In the genomic region with DNA sequence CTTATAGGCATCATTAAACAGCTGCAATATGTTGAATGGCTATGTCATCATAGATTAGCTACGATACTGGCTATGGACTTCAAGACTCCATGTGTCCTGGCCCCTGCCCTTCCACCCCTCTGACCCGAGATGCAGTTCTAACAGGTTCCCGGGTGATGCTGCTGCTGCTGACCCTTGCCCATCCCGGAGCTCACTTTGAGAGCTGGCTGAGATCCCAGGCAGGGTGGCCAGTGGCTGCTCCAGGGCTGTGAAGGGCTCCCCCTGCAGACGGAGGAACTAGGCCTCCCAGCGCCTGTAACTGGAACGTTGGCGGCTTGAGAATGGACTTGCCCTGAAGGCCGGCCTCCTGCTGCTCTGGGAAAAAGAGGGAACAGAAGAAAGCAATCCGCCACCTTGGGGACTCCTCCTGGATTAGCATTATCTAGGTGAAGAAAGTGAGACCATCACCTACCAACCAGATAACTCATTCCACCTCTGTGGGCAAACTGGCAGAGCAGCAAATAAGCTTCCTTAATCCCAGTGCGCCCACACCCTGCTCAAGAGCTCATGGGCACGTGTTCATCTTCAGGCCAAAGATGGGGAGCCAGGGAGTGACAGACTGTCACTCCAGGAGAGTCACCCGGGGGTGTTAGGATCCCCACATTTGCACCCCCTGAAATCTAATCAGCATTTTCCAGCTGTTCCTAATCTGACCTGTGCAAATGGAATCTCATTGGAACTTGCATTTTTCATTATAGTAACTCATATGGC, we compare ENCODE assay signal across 2 cellular contexts.
TF ChIP-seq lines count a peak whose summit lies in the region.

No MANE protein-coding gene starts in this region.

TF ChIP-seq in K562, 482 proteins besides CTCF, POLR2A, EP300 and RAD21 (continued from another document and continues in another):
- 0 out of 4 replicates have a peak, but pooled peaks of 1 of the 2 experiments have one; percentile 14 for TF ChIP-seq SIN3A (IDR thresholded peaks at IDR 0.05; ENCODE audit: borderline replicate concordance in 2 of 2, control insufficient read depth in 1 of 2, low read depth in 2 of 2, low read length in 2 of 2)
- peak; percentile 37 to 38; a peak in 1 of 4 replicates for TF ChIP-seq MNT (conservative IDR thresholded peaks at IDR 0.05)
- TF ChIP-seq CEBPG (CRISPR knock-in tag; IDR thresholded peaks at IDR 0.05), result peak; percentile 73; the same call in 1 of the 2 replicates
- TF ChIP-seq CEBPG (tag; conservative IDR thresholded peaks at IDR 0.05 in 1 of 2, IDR thresholded peaks at IDR 0.05 in 1 of 2), result 0 out of 4 replicates have a peak, but pooled peaks of 1 of the 2 experiments have one; percentile 13
- TF ChIP-seq TBP (optimal IDR thresholded peaks at IDR 0.05; ENCODE audit: low read depth, low read length), result no peak
- TF ChIP-seq RB1 (IDR thresholded peaks at IDR 0.05; ENCODE audit: low read depth), result peak; percentile 68
- TF ChIP-seq BCL6 (CRISPR knock-in tag; IDR thresholded peaks at IDR 0.05), result no peak
- TF ChIP-seq, protein P1, sequence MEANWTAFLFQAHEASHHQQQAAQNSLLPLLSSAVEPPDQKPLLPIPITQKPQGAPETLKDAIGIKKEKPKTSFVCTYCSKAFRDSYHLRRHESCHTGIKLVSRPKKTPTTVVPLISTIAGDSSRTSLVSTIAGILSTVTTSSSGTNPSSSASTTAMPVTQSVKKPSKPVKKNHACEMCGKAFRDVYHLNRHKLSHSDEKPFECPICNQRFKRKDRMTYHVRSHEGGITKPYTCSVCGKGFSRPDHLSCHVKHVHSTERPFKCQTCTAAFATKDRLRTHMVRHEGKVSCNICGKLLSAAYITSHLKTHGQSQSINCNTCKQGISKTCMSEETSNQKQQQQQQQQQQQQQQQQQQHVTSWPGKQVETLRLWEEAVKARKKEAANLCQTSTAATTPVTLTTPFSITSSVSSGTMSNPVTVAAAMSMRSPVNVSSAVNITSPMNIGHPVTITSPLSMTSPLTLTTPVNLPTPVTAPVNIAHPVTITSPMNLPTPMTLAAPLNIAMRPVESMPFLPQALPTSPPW (CRISPR knock-in tag; IDR thresholded peaks at IDR 0.05), result 0 out of 2 replicates have a peak, but pooled peaks have one; percentile 27
- peak; percentile 57; the same call in 1 of the 2 replicates for TF ChIP-seq DPF2 (IDR thresholded peaks at IDR 0.05)
- TF ChIP-seq ZNF239 (CRISPR knock-in tag; IDR thresholded peaks at IDR 0.05), result no peak
- no peak for TF ChIP-seq PCBP2 (IDR thresholded peaks at IDR 0.05; ENCODE audit: low read depth, low read length, poor library complexity, severe bottlenecking)
- TF ChIP-seq NR2C1 (IDR thresholded peaks at IDR 0.05), result 0 out of 2 replicates have a peak, but pooled peaks have one; percentile 5
- no peak for TF ChIP-seq NR2C1 (tag; IDR thresholded peaks at IDR 0.05)
- TF ChIP-seq, protein P2, sequence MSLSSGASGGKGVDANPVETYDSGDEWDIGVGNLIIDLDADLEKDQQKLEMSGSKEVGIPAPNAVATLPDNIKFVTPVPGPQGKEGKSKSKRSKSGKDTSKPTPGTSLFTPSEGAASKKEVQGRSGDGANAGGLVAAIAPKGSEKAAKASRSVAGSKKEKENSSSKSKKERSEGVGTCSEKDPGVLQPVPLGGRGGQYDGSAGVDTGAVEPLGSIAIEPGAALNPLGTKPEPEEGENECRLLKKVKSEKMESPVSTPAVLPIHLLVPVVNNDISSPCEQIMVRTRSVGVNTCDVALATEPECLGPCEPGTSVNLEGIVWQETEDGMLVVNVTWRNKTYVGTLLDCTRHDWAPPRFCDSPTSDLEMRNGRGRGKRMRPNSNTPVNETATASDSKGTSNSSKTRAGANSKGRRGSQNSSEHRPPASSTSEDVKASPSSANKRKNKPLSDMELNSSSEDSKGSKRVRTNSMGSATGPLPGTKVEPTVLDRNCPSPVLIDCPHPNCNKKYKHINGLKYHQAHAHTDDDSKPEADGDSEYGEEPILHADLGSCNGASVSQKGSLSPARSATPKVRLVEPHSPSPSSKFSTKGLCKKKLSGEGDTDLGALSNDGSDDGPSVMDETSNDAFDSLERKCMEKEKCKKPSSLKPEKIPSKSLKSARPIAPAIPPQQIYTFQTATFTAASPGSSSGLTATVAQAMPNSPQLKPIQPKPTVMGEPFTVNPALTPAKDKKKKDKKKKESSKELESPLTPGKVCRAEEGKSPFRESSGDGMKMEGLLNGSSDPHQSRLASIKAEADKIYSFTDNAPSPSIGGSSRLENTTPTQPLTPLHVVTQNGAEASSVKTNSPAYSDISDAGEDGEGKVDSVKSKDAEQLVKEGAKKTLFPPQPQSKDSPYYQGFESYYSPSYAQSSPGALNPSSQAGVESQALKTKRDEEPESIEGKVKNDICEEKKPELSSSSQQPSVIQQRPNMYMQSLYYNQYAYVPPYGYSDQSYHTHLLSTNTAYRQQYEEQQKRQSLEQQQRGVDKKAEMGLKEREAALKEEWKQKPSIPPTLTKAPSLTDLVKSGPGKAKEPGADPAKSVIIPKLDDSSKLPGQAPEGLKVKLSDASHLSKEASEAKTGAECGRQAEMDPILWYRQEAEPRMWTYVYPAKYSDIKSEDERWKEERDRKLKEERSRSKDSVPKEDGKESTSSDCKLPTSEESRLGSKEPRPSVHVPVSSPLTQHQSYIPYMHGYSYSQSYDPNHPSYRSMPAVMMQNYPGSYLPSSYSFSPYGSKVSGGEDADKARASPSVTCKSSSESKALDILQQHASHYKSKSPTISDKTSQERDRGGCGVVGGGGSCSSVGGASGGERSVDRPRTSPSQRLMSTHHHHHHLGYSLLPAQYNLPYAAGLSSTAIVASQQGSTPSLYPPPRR (CRISPR knock-in tag; IDR thresholded peaks at IDR 0.05; ENCODE audit: borderline replicate concordance), result peak; percentile 75; the same call in 1 of the 2 replicates
- TF ChIP-seq ZNF79 (CRISPR knock-in tag; IDR thresholded peaks at IDR 0.05; ENCODE audit: low read depth), result no peak
- TF ChIP-seq ZNF408 (CRISPR knock-in tag; IDR thresholded peaks at IDR 0.05; ENCODE audit: low read depth), result no peak
- no peak for TF ChIP-seq ZNF445 (CRISPR knock-in tag; IDR thresholded peaks at IDR 0.05; ENCODE audit: low read depth)
- peak; percentile 38; the same call in 1 of the 2 replicates for TF ChIP-seq CC2D1A (IDR thresholded peaks at IDR 0.05)
- 0 out of 2 replicates have a peak, but pooled peaks have one; percentile 35 for TF ChIP-seq C11orf30 (IDR thresholded peaks at IDR 0.05; ENCODE audit: low read depth)
- 0 out of 2 replicates have a peak, but pooled peaks have one; percentile 2 for TF ChIP-seq SPI1 (IDR thresholded peaks at IDR 0.05; ENCODE audit: borderline replicate concordance, low read depth, low read length)
- peak; percentile 67; the same call in 1 of the 2 replicates for TF ChIP-seq LCOR (CRISPR knock-in tag; IDR thresholded peaks at IDR 0.05)
- TF ChIP-seq ZFX (CRISPR knock-in tag; IDR thresholded peaks at IDR 0.05), result peak; percentile 60

TF ChIP-seq in HepG2, 621 proteins besides CTCF, POLR2A, EP300 and RAD21 (continued from another document and continues in another):
- TF ChIP-seq, protein P3, sequence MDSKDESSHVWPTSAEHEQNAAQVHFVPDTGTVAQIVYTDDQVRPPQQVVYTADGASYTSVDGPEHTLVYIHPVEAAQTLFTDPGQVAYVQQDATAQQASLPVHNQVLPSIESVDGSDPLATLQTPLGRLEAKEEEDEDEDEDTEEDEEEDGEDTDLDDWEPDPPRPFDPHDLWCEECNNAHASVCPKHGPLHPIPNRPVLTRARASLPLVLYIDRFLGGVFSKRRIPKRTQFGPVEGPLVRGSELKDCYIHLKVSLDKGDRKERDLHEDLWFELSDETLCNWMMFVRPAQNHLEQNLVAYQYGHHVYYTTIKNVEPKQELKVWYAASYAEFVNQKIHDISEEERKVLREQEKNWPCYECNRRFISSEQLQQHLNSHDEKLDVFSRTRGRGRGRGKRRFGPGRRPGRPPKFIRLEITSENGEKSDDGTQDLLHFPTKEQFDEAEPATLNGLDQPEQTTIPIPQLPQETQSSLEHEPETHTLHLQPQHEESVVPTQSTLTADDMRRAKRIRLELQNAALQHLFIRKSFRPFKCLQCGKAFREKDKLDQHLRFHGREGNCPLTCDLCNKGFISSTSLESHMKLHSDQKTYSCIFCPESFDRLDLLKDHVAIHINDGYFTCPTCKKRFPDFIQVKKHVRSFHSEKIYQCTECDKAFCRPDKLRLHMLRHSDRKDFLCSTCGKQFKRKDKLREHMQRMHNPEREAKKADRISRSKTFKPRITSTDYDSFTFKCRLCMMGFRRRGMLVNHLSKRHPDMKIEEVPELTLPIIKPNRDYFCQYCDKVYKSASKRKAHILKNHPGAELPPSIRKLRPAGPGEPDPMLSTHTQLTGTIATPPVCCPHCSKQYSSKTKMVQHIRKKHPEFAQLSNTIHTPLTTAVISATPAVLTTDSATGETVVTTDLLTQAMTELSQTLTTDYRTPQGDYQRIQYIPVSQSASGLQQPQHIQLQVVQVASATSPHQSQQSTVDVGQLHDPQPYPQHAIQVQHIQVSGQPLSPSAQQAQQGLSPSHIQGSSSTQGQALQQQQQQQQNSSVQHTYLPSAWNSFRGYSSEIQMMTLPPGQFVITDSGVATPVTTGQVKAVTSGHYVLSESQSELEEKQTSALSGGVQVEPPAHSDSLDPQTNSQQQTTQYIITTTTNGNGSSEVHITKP (CRISPR knock-in tag; IDR thresholded peaks at IDR 0.05; ENCODE audit: low read depth), result 0 out of 2 replicates have a peak, but pooled peaks have one; percentile 70
- no peak for TF ChIP-seq ONECUT2 (CRISPR knock-in tag; IDR thresholded peaks at IDR 0.05)
- TF ChIP-seq REL (CRISPR knock-in tag; conservative IDR thresholded peaks at IDR 0.05), result no peak
- TF ChIP-seq NFYC (CRISPR knock-in tag; IDR thresholded peaks at IDR 0.05), result no peak
- TF ChIP-seq PHF21A (CRISPR knock-in tag; IDR thresholded peaks at IDR 0.05), result 0 out of 2 replicates have a peak, but pooled peaks have one; percentile 59
- TF ChIP-seq HMGA1 (CRISPR knock-in tag; conservative IDR thresholded peaks at IDR 0.05), result no peak
- no peak for TF ChIP-seq RFX1 (IDR thresholded peaks at IDR 0.05)
- no peak for TF ChIP-seq SMC3 (IDR thresholded peaks at IDR 0.05; ENCODE audit: low read length)
- no peak for TF ChIP-seq ZNF326 (CRISPR knock-in tag; IDR thresholded peaks at IDR 0.05; ENCODE audit: borderline replicate concordance)
- TF ChIP-seq STAG1 (CRISPR knock-in tag; IDR thresholded peaks at IDR 0.05), result peak; percentile 77
- TF ChIP-seq, protein P4, sequence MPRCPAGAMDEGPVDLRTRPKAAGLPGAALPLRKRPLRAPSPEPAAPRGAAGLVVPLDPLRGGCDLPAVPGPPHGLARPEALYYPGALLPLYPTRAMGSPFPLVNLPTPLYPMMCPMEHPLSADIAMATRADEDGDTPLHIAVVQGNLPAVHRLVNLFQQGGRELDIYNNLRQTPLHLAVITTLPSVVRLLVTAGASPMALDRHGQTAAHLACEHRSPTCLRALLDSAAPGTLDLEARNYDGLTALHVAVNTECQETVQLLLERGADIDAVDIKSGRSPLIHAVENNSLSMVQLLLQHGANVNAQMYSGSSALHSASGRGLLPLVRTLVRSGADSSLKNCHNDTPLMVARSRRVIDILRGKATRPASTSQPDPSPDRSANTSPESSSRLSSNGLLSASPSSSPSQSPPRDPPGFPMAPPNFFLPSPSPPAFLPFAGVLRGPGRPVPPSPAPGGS (CRISPR knock-in tag; IDR thresholded peaks at IDR 0.05), result no peak
- peak; percentile 62; the same call in 1 of the 2 replicates for TF ChIP-seq ZSCAN25 (CRISPR knock-in tag; IDR thresholded peaks at IDR 0.05)
- TF ChIP-seq TBL1XR1 (IDR thresholded peaks at IDR 0.05; ENCODE audit: borderline replicate concordance, low read length, partially characterized antibody), result no peak
- no peak for TF ChIP-seq PHB2 (IDR thresholded peaks at IDR 0.05; ENCODE audit: partially characterized antibody)
- no peak for TF ChIP-seq FOXJ3 (CRISPR knock-in tag; IDR thresholded peaks at IDR 0.05; ENCODE audit: borderline replicate concordance)
- TF ChIP-seq, protein P5, sequence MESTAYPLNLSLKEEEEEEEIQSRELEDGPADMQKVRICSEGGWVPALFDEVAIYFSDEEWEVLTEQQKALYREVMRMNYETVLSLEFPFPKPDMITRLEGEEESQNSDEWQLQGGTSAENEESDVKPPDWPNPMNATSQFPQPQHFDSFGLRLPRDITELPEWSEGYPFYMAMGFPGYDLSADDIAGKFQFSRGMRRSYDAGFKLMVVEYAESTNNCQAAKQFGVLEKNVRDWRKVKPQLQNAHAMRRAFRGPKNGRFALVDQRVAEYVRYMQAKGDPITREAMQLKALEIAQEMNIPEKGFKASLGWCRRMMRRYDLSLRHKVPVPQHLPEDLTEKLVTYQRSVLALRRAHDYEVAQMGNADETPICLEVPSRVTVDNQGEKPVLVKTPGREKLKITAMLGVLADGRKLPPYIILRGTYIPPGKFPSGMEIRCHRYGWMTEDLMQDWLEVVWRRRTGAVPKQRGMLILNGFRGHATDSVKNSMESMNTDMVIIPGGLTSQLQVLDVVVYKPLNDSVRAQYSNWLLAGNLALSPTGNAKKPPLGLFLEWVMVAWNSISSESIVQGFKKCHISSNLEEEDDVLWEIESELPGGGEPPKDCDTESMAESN (CRISPR knock-in tag; conservative IDR thresholded peaks at IDR 0.05), result no peak
- TF ChIP-seq ZNF749 (CRISPR knock-in tag; IDR thresholded peaks at IDR 0.05; ENCODE audit: borderline replicate concordance), result no peak
- TF ChIP-seq TCF7 (IDR thresholded peaks at IDR 0.05; ENCODE audit: low read depth), result no peak
- TF ChIP-seq FOXO4 (CRISPR knock-in tag; conservative IDR thresholded peaks at IDR 0.05), result no peak
- TF ChIP-seq ZNF878 (CRISPR knock-in tag; IDR thresholded peaks at IDR 0.05), result no peak; the same call in 1 of the 2 replicates
